31 cellular contexts compared by ENCODE assay signal in genomic region chr5:68383888-68384310, GRCh38.
DNase-seq lines count a peak whose midpoint lies in the region; ATAC-seq and TF ChIP-seq lines count a peak whose summit lies in the region.
"Had no signal": no experiment of that assay in that cellular context is flagged by ENCODE, and none has a peak within 500 bp of the region (broad histone marks: within the 10 kb centered on the region; RNA-seq: fewer than 3 reads in every experiment).

No MANE protein-coding gene starts in this region.

- no peak overlapping the region for H3K4me3 Mint-ChIP-seq in T-helper 2 cell treated with Interferon-gamma antibody and Interleukin-4, amounts not matched to agents 5 μg/mL and 100 μg/mL, for 36 hours
- H3K4me3 Mint-ChIP-seq in stimulated activated memory B cell treated with anti-CD40 and anti-IgM and Interleukin-4, amounts not matched to agents 10 μg/mL and 1 μg/mL and 100 μg/mL, for 72 hours: no peak overlapping the region
- H3K4me3 Mint-ChIP-seq: activated naive CD8-positive, alpha-beta T cell treated with anti-CD3 and anti-CD28 coated beads for 36 hours; CD14-positive monocyte; endodermal cell; type B pancreatic cell had no signal

- no peaks in the 10 kb centered on the region for H3K27me3 ChIP-seq in colonic mucosa
- no peaks in the 10 kb centered on the region for H3K27me3 ChIP-seq in tibial artery
- H3K27me3 ChIP-seq: ascending aorta, neutrophil, right lobe of liver had no signal

- H3K27ac ChIP-seq in colonic mucosa: peak overlapping the region; percentile 32
- peak overlapping the region; percentile 72 to 74 for H3K27ac ChIP-seq in tibial artery
- H3K27ac ChIP-seq: ascending aorta, left ventricle myocardium inferior, neutrophil, prostate gland, right lobe of liver, WERI-Rb-1 had no signal

- peaks cover 10% of the 10 kb centered on the region for H3K36me3 Mint-ChIP-seq in T-helper 2 cell treated with Interferon-gamma antibody and Interleukin-4, amounts not matched to agents 5 μg/mL and 100 μg/mL, for 36 hours (ENCODE audit: low read depth)
- H3K36me3 Mint-ChIP-seq in stimulated activated memory B cell treated with anti-CD40 and anti-IgM and Interleukin-4, amounts not matched to agents 10 μg/mL and 1 μg/mL and 100 μg/mL, for 72 hours: no peaks in the 10 kb centered on the region
- H3K36me3 Mint-ChIP-seq: type B pancreatic cell had no signal

- H3K4me3 ChIP-seq in colonic mucosa: no peak overlapping the region
- no peak overlapping the region for H3K4me3 ChIP-seq in tibial artery
- H3K4me3 ChIP-seq: ascending aorta, left ventricle myocardium inferior, prostate gland, right lobe of liver had no signal

- H3K36me3 ChIP-seq in colonic mucosa (no peaks in the 10 kb centered on the region), tibial artery (no peaks in the 10 kb centered on the region)
- H3K36me3 ChIP-seq: ascending aorta, left ventricle myocardium inferior, neutrophil, prostate gland, right lobe of liver, WERI-Rb-1 had no signal

- peaks cover 59% of the 10 kb centered on the region for H3K4me1 Mint-ChIP-seq in T-helper 2 cell treated with Interferon-gamma antibody and Interleukin-4, amounts not matched to agents 5 μg/mL and 100 μg/mL, for 36 hours (ENCODE audit: low read depth)
- peaks cover 16% of the 10 kb centered on the region for H3K4me1 Mint-ChIP-seq in stimulated activated memory B cell treated with anti-CD40 and anti-IgM and Interleukin-4, amounts not matched to agents 10 μg/mL and 1 μg/mL and 100 μg/mL, for 72 hours

- peak overlapping the region in 1 of 2 donors; percentile 14 for H3K9ac ChIP-seq in colonic mucosa (ENCODE audit: low read depth in 2 of 2, low read length in 2 of 2)

- peaks cover 6% of the 10 kb centered on the region for H3K27me3 Mint-ChIP-seq in T-helper 2 cell treated with Interferon-gamma antibody and Interleukin-4, amounts not matched to agents 5 μg/mL and 100 μg/mL, for 36 hours (ENCODE audit: low read depth)
- H3K27me3 Mint-ChIP-seq in stimulated activated memory B cell treated with anti-CD40 and anti-IgM and Interleukin-4, amounts not matched to agents 10 μg/mL and 1 μg/mL and 100 μg/mL, for 72 hours: peaks cover 18% of the 10 kb centered on the region
- H3K27me3 Mint-ChIP-seq: activated naive CD8-positive, alpha-beta T cell treated with anti-CD3 and anti-CD28 coated beads for 36 hours; type B pancreatic cell had no signal

- intact Hi-C loops in colonic mucosa (cut with DNase I) (loop anchor here (10.0 kb wide), 1 partner anchor 99 kb away; no protein-coding TSS in a partner anchor), tibial artery (cut with DNase I; ENCODE audit: low total_unique reads) (no loop called here), posterior vena cava (cut with DNase I) (no loop called here)

- H3K27ac Mint-ChIP-seq in T-helper 2 cell treated with Interferon-gamma antibody and Interleukin-4, amounts not matched to agents 5 μg/mL and 100 μg/mL, for 36 hours: peak overlapping the region; percentile 4
- H3K27ac Mint-ChIP-seq in stimulated activated memory B cell treated with anti-CD40 and anti-IgM and Interleukin-4, amounts not matched to agents 10 μg/mL and 1 μg/mL and 100 μg/mL, for 72 hours: no peak overlapping the region
- H3K27ac Mint-ChIP-seq: activated naive CD8-positive, alpha-beta T cell treated with anti-CD3 and anti-CD28 coated beads for 36 hours; endodermal cell; type B pancreatic cell had no signal

- H3K9me3 ChIP-seq in colonic mucosa (no peaks in the 10 kb centered on the region), tibial artery (no peaks in the 10 kb centered on the region)
- H3K9me3 ChIP-seq: ascending aorta, neutrophil, prostate gland, right lobe of liver had no signal

- ATAC-seq in stimulated activated memory B cell treated with anti-CD40 and anti-IgM and Interleukin-4, amounts not matched to agents 10 μg/mL and 1 μg/mL and 100 μg/mL, for 72 hours: no peak
- ATAC-seq in HG03571 (IDR thresholded peaks at IDR 0.05; ENCODE audit: unreplicated experiment): no peak
- ATAC-seq: esophagus mucosa, right lobe of liver had no signal

- H3K9me3 Mint-ChIP-seq in T-helper 2 cell treated with Interferon-gamma antibody and Interleukin-4, amounts not matched to agents 5 μg/mL and 100 μg/mL, for 36 hours: peaks cover 8% of the 10 kb centered on the region
- H3K9me3 Mint-ChIP-seq in stimulated activated memory B cell treated with anti-CD40 and anti-IgM and Interleukin-4, amounts not matched to agents 10 μg/mL and 1 μg/mL and 100 μg/mL, for 72 hours: no peaks in the 10 kb centered on the region
- H3K9me3 Mint-ChIP-seq: endodermal cell had no signal

- H3K4me1 ChIP-seq in colonic mucosa: no peaks in the 10 kb centered on the region
- peaks cover 0 to 52% (median 26%) of the 10 kb centered on the region in 4 donors for H3K4me1 ChIP-seq in tibial artery
- H3K4me1 ChIP-seq: prostate gland, right lobe of liver had no signal

- DNase-seq in T-helper 2 cell treated with Interferon-gamma antibody and Interleukin-4, amounts not matched to agents 5 μg/mL and 100 μg/mL, for 36 hours (ENCODE audit: low spot score): no peak
- DNase-seq in T-helper 2 cell (no peak), NCI-H748 treated with DMSO at 0.1 percent for 48 hours (lab: John Stamatoyannopoulos, UW) (peak; percentile 47), colonic mucosa (peak; percentile 55), tibial artery (no peak), posterior vena cava (ENCODE audit: low spot score) (no peak)
- DNase-seq: activated CD4-positive, alpha-beta T cell treated with anti-CD3 and anti-CD28 coated beads for 4 hours; activated CD8-positive, alpha-beta memory T cell treated with anti-CD3 and anti-CD28 coated beads for 24 hours; activated gamma-delta T cell; activated naive CD8-positive, alpha-beta T cell treated with anti-CD3 and anti-CD28 coated beads for 36 hours; activated T-cell treated with anti-CD3 and anti-CD28 coated beads, Interleukin-2, amount 50 U/mL, for 1 hour; caudate nucleus; DMS79 treated with DMSO at 0.1 percent for 48 hours; endodermal cell; GDM1; HCEC 1CT; left ventricle myocardium inferior; NCI-H146; NCI-H446 treated with DMSO at 0.1 percent for 48 hours; right lobe of liver; stimulated activated CD4-positive, alpha-beta T cell treated with anti-CD3 and anti-CD28 coated beads, Interleukin-12 subunit alpha, Interleukin-12 subunit beta, amount 100 ng/mL, for 4 hours; stimulated activated CD4-positive, alpha-beta T cell treated with anti-CD3 and anti-CD28 coated beads, Interleukin-2, amount 100 ng/mL, for 48 hours; WERI-Rb-1 had no signal

- TF ChIP-seq CTCF in colonic mucosa (IDR thresholded peaks at IDR 0.05) (no peak), tibial artery (IDR thresholded peaks at IDR 0.05) (no peak)

Comparison
In these comparisons a context has a peak if more than half of its experiments do, and no peak if none do; other contexts are left out.
1. DNase-seq: peak in NCI-H748 treated with DMSO at 0.1 percent for 48 hours (single experiment) and colonic mucosa (single experiment); none in T-helper 2 cell treated with Interferon-gamma antibody and Interleukin-4, amounts not matched to agents 5 μg/mL and 100 μg/mL, for 36 hours (single experiment), T-helper 2 cell (0 of 5), tibial artery (0 of 2) and posterior vena cava (single experiment).